ENCODE assay signal across 1 cellular context in genomic region chr2:7269993-7270392, GRCh38.
TF ChIP-seq lines count a peak whose summit lies in the region.

No MANE protein-coding gene starts in this region.

TF ChIP-seq in H1, 55 proteins besides CTCF, POLR2A, EP300 and RAD21 (continued from another document):
- TF ChIP-seq SAP30 (IDR thresholded peaks at IDR 0.05; ENCODE audit: insufficient read depth, insufficient replicate concordance, low read length) (no peak), USF2 (IDR thresholded peaks at IDR 0.05; ENCODE audit: low read length) (no peak), JUND (IDR thresholded peaks at IDR 0.05; ENCODE audit: low read length) (no peak), MAX (IDR thresholded peaks at IDR 0.05) (no peak), KDM1A (IDR thresholded peaks at IDR 0.05; ENCODE audit: borderline replicate concordance, low read length) (no peak), SP1 (IDR thresholded peaks at IDR 0.05; ENCODE audit: low read depth, low read length) (no peak), NANOG (IDR thresholded peaks at IDR 0.05; ENCODE audit: insufficient read depth, low read depth, low read length, poor library complexity, severe bottlenecking) (no peak)
